Comparison of ENCODE assay signal across 20 cellular contexts in the genomic region with DNA sequence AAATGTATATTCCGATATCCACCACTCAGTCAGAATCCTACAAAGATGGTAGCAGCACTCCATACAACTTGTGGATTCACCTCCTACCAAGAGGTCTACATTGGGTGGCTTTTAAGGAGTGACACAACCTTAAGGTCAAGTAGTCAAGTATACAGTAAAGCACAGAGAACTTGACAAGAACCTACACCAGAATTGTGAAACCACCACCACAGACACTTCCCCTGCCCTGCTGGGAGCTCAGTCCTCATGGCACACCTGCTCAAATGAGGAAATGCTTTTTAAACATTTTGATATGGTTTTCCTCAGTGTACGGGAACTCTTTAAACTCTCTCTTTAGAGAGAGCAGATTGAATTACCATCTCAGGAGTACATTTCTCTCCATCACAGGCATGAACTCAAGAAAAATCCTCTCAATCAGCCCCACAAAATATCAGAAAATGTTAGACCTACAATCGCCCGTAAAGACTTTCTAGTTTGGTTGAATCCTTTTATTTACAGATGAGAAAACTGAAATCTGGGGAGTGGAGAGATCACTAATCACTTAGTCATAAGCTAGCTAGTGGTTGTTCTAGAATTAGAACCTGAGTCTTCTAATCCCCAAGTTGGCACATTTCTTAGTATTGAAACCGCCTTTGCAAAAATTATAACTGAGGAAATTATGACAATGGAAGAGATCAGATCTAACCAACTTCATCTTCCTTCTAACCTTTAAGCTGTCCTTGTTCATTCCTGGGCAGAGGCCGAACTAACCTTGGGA. TPM values are rescaled to one million over a fixed set of nuclear protein-coding genes. Genes with fewer than 3 reads are reported as not detected.
DNase-seq lines count a peak whose midpoint lies in the region; ATAC-seq, FAIRE-seq and TF ChIP-seq lines count a peak whose summit lies in the region.
"Had no signal": no experiment of that assay in that cellular context is flagged by ENCODE, and none has a peak within 500 bp of the region (broad histone marks: within the 10 kb centered on the region; RNA-seq: fewer than 3 reads in every experiment).

No MANE protein-coding gene starts in this region.

- H3K79me2 ChIP-seq in MM.1S (ENCODE audit: low read length): no peaks in the 10 kb centered on the region

- H3K27me3 Mint-ChIP-seq in natural killer cell treated with Interleukin-12 subunit alpha and Interleukin-12 subunit beta and Interleukin-15 and Interleukin-18, amount 100 ng/mL, for 72 hours: peaks cover 14 to 27% of the 10 kb centered on the region in 2 donors

- H3K9me3 Mint-ChIP-seq in natural killer cell treated with Interleukin-12 subunit alpha and Interleukin-12 subunit beta and Interleukin-15 and Interleukin-18, amount 100 ng/mL, for 72 hours: no peaks in the 10 kb centered on the region
- H3K9me3 Mint-ChIP-seq: natural killer cell had no signal

- DNase-seq in GM18507 (ENCODE audit: extremely low spot score, insufficient read length, low read depth) (no peak), MM.1S (peak; percentile 54), SKM-1 treated with dmso at 0.1 percent for 144 hours (lab: John Stamatoyannopoulos, UW; ENCODE audit: unreplicated experiment) (peak; percentile 59), DMS 273 (lab: John Stamatoyannopoulos, UW; ENCODE audit: unreplicated experiment) (no peak), ACHN (no peak), Ammon's horn (ENCODE audit: low spot score) (no peak)
- DNase-seq in natural killer cell treated with Interleukin-12 subunit alpha and Interleukin-12 subunit beta and Interleukin-15 and Interleukin-18, amount 100 ng/mL, for 72 hours (ENCODE audit: low spot score): no peak
- DNase-seq: activated CD4-positive, alpha-beta T cell treated with anti-CD3 and anti-CD28 coated beads, Interleukin-2, amount 50 U/mL, for 4 hours; activated naive CD4-positive, alpha-beta T cell treated with anti-CD3 and anti-CD28 coated beads, Interleukin-2, amount 10 ng/mL, durations not matched to agents 7 days and 5 days; GOT3; heart right ventricle; mammary epithelial cell; natural killer cell; NCI-H1436 treated with DMSO at 0.1 percent for 48 hours; NCI-H2171; NCI-H69; posterior cingulate gyrus had no signal

- ATAC-seq in natural killer cell treated with Interleukin-12 subunit alpha and Interleukin-12 subunit beta and Interleukin-15 and Interleukin-18, amount 100 ng/mL, for 72 hours: peak in 1 of 2 donors; percentile 72
- ATAC-seq: heart right ventricle had no signal

- peaks cover 12 to 21% of the 10 kb centered on the region in 2 donors for H3K4me1 Mint-ChIP-seq in natural killer cell treated with Interleukin-12 subunit alpha and Interleukin-12 subunit beta and Interleukin-15 and Interleukin-18, amount 100 ng/mL, for 72 hours (ENCODE audit: low read depth in 2 of 2)
- H3K4me1 Mint-ChIP-seq: activated naive CD4-positive, alpha-beta T cell treated with anti-CD3 and anti-CD28 coated beads, Interleukin-2, amount 10 ng/mL, durations not matched to agents 7 days and 5 days had no signal

- peaks cover 9% of the 10 kb centered on the region; the same call in 1 of the 2 replicates for H3K4me1 ChIP-seq in MM.1S (ENCODE audit: low read length)
- H3K4me1 ChIP-seq: heart right ventricle had no signal

- H3K27me3 ChIP-seq in MM.1S (replicated peaks; ENCODE audit: insufficient read depth, low read length): no peaks in the 10 kb centered on the region
- H3K27me3 ChIP-seq: heart right ventricle had no signal

- H4K20me1 ChIP-seq in MM.1S (ENCODE audit: insufficient read depth, low read length): no peaks in the 10 kb centered on the region

- in situ Hi-C loops in ACHN (cut with HindIII; ENCODE audit: low pct_ligation_motif_present, low pct_unique_long_range_greater_than_20kb, low sequenced_read_pairs): no loop called here

- H3K9ac ChIP-seq in MM.1S (ENCODE audit: low read length): no peak overlapping the region

- H3K4me3 ChIP-seq in MM.1S (ENCODE audit: low read length): no peak overlapping the region
- H3K4me3 ChIP-seq: heart right ventricle had no signal

- TF ChIP-seq CTCF in MM.1S (IDR thresholded peaks at IDR 0.05; ENCODE audit: low read length): no peak

- peak overlapping the region; percentile 3; the same call in 1 of the 2 replicates for H3K4me2 ChIP-seq in MM.1S (ENCODE audit: low read depth, low read length)

- no peaks in the 10 kb centered on the region for H3K36me3 ChIP-seq in MM.1S (replicated peaks; ENCODE audit: insufficient read depth, low read length)
- H3K36me3 ChIP-seq: heart right ventricle had no signal

- no peaks in the 10 kb centered on the region for H3K9me3 ChIP-seq in MM.1S (replicated peaks; ENCODE audit: insufficient read depth, low read length)

- H3K27ac ChIP-seq in MM.1S (ENCODE audit: low read length): no peak overlapping the region; the same call in 1 of the 2 replicates
- H3K27ac ChIP-seq: heart right ventricle had no signal

- H3K36me3 Mint-ChIP-seq in natural killer cell treated with Interleukin-12 subunit alpha and Interleukin-12 subunit beta and Interleukin-15 and Interleukin-18, amount 100 ng/mL, for 72 hours: no peaks in the 10 kb centered on the region
- H3K36me3 Mint-ChIP-seq: activated naive CD4-positive, alpha-beta T cell treated with anti-CD3 and anti-CD28 coated beads, Interleukin-2, amount 10 ng/mL, durations not matched to agents 7 days and 5 days; natural killer cell had no signal

- peak; percentile 48 for FAIRE-seq in GM18507 (lab: Jason Lieb, UNC)
- FAIRE-seq: islet of Langerhans, RCC 7860, TTC549 had no signal

- H3K27ac Mint-ChIP-seq in natural killer cell treated with Interleukin-12 subunit alpha and Interleukin-12 subunit beta and Interleukin-15 and Interleukin-18, amount 100 ng/mL, for 72 hours: peak overlapping the region; percentile 22 to 59
- H3K27ac Mint-ChIP-seq: activated naive CD4-positive, alpha-beta T cell treated with anti-CD3 and anti-CD28 coated beads, Interleukin-2, amount 10 ng/mL, durations not matched to agents 7 days and 5 days; natural killer cell had no signal

- no peaks in the 10 kb centered on the region for H3K9me2 ChIP-seq in MM.1S (replicated peaks; ENCODE audit: insufficient read depth, low read length)

- peak overlapping the region; percentile 9 for H3K4me3 Mint-ChIP-seq in natural killer cell treated with Interleukin-12 subunit alpha and Interleukin-12 subunit beta and Interleukin-15 and Interleukin-18, amount 100 ng/mL, for 72 hours
- H3K4me3 Mint-ChIP-seq: activated naive CD4-positive, alpha-beta T cell treated with anti-CD3 and anti-CD28 coated beads, Interleukin-2, amount 10 ng/mL, durations not matched to agents 7 days and 5 days; natural killer cell had no signal

- no peaks in the 10 kb centered on the region for H3F3A ChIP-seq in MM.1S (ENCODE audit: insufficient read depth, low read length)

- H2AFZ ChIP-seq in MM.1S (ENCODE audit: low read length): no peak overlapping the region

RNA-seq across cellular contexts. Expression of a gene that starts 38.5 kb away (rescaled TPM):
- total RNA-seq in natural killer cell treated with Interleukin-12 subunit alpha and Interleukin-12 subunit beta and Interleukin-15 and Interleukin-18, amount 100 ng/mL, for 72 hours: 1 to 10 TPM; 1.3 to 2.4 TPM

Comparison
In these comparisons a context has a peak if more than half of its experiments do, and no peak if none do; other contexts are left out.
1. DNase-seq: peak in MM.1S (single experiment) and SKM-1 treated with dmso at 0.1 percent for 144 hours (single experiment); none in GM18507 (single experiment), natural killer cell treated with Interleukin-12 subunit alpha and Interleukin-12 subunit beta and Interleukin-15 and Interleukin-18, amount 100 ng/mL, for 72 hours (single experiment), DMS 273 (single experiment), ACHN (single experiment) and Ammon's horn (single experiment).